Comparison of ENCODE assay signal across 8 cellular contexts in the genomic region with DNA sequence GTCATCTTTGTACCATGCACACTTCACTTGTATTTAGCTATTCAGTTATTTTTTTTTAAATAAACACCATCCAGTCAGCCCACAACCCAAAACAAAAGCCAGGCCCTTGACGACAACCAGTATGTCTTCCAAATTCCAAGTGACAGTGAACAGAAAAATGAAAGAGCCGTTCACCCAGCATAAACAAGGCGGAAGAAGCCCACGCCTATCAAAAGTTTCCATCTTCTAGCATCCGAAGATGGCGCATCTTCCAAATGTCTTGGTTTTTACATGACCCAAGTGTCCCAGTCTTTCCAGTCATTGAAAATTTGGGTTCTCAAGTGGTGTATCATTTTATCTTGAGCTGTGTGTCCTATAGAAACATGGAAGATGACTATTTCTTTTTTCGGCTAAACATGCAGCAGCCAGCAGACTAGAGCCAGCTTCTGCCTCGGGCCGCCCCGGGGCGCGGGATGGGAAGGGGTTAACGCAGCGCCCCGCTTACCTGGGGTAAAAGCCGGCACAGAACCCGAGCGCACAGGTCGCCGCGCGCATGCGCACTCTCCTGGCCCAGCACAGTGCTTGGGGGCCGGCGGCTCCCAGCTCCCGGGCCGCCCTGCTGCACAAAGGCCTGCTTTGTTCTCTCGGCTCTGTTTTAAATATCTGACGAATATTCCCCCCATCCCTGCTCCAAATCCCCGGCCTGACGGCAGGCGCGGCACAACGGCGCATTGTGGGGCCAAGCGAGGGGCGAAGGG.
DNase-seq lines count a peak whose midpoint lies in the region; ATAC-seq and FAIRE-seq lines count a peak whose summit lies in the region.

No MANE protein-coding gene starts in this region.

- no peak for FAIRE-seq in GM19239 (lab: Jason Lieb, UNC)

- H3K27ac ChIP-seq in naive thymus-derived CD4-positive, alpha-beta T cell (ENCODE audit: low read depth, low read length), result peak overlapping the region; percentile 45

- CTCF ChIA-PET in naive thymus-derived CD4-positive, alpha-beta T cell (lab: Charles Lee), result interaction anchor here (1.2 kb wide), 1 partner anchor 12 kb away, joined by 4 read pairs; no protein-coding TSS in a partner anchor

- H3K36me3 Mint-ChIP-seq in naive thymus-derived CD4-positive, alpha-beta T cell, result peaks cover 0 to 9% (median 0%) of the 10 kb centered on the region in 5 donors

- no peaks in the 10 kb centered on the region for H3K27me3 ChIP-seq in naive thymus-derived CD4-positive, alpha-beta T cell (ENCODE audit: control insufficient read depth in 2 of 2, insufficient read depth in 2 of 2, low read length in 2 of 2)

- H3K4me1 Mint-ChIP-seq in naive thymus-derived CD4-positive, alpha-beta T cell, result peaks cover 13 to 25% (median 21%) of the 10 kb centered on the region in 7 donors

- no peaks in the 10 kb centered on the region for H3K36me3 ChIP-seq in naive thymus-derived CD4-positive, alpha-beta T cell (ENCODE audit: control insufficient read depth in 2 of 3, insufficient read depth in 3 of 3, low read length in 3 of 3)

- POLR2A ChIA-PET in naive thymus-derived CD4-positive, alpha-beta T cell (lab: Charles Lee), result interaction anchor here (0.6 to 2.9 kb wide), 9 partner anchors 11 to 350 kb away, joined by 3 to 12 read pairs (median 4); a partner anchor contains a TSS

- peaks cover 0 to 10% (median 0%) of the 10 kb centered on the region in 11 donors for H3K9me3 Mint-ChIP-seq in naive thymus-derived CD4-positive, alpha-beta T cell

- peaks cover 0 to 30% (median 0%) of the 10 kb centered on the region in 5 donors for H3K27me3 Mint-ChIP-seq in naive thymus-derived CD4-positive, alpha-beta T cell

- H3K4me1 ChIP-seq in naive thymus-derived CD4-positive, alpha-beta T cell (ENCODE audit: control insufficient read depth in 2 of 2, insufficient read depth in 2 of 2, low read length in 2 of 2), result peaks cover 3 to 12% of the 10 kb centered on the region in 2 donors

- peak; percentile 74 for ATAC-seq in naive thymus-derived CD4-positive, alpha-beta T cell
- ATAC-seq in GM19023 (IDR thresholded peaks at IDR 0.05; ENCODE audit: unreplicated experiment), result no peak

- intact Hi-C loops in naive thymus-derived CD4-positive, alpha-beta T cell (cut with micrococcal nuclease), result loop anchor here in 1 of 2 donors (2.0 to 10.0 kb wide), 3 partner anchors 57 to 161 kb away; no protein-coding TSS in a partner anchor

- H3K27ac Mint-ChIP-seq in naive thymus-derived CD4-positive, alpha-beta T cell, result peak overlapping the region; percentile 38 to 94 (median 87)

- no peaks in the 10 kb centered on the region for H3K9me3 ChIP-seq in naive thymus-derived CD4-positive, alpha-beta T cell (ENCODE audit: control insufficient read depth in 2 of 3, low read length in 3 of 3)

- H3K4me3 Mint-ChIP-seq in naive thymus-derived CD4-positive, alpha-beta T cell, result peak overlapping the region; percentile 58 to 90 (median 82)

- H3K4me3 ChIP-seq in naive thymus-derived CD4-positive, alpha-beta T cell (ENCODE audit: low read length), result peak overlapping the region; percentile 50

- DNase-seq in GM19239 (ENCODE audit: insufficient read length, low spot score) (peak; percentile 52), epidermal melanocyte (ENCODE audit: insufficient read length, low spot score) (peak; percentile 72), Kasumi-1 (lab: John Stamatoyannopoulos, UW) (no peak), NCI-H82 treated with DMSO at 0.1 percent for 48 hours (lab: John Stamatoyannopoulos, UW; ENCODE audit: unreplicated experiment) (no peak)
- peak; percentile 24 to 54 for DNase-seq in activated CD8-positive, alpha-beta memory T cell treated with anti-CD3 and anti-CD28 coated beads for 1 hour (ENCODE audit: extremely low read depth in 1 of 2, low read depth in 1 of 2)
- peak; percentile 34 to 65 (median 47) for DNase-seq in naive thymus-derived CD4-positive, alpha-beta T cell
- DNase-seq in stimulated activated naive CD4-positive, alpha-beta T cell treated with Interleukin-2 at 50 U/mL for 16 hours (lab: John Stamatoyannopoulos, UW), result peak; percentile 27

Comparison
In these comparisons a context has a peak if more than half of its experiments do, and no peak if none do; other contexts are left out.
1. DNase-seq: peak in GM19239 (single experiment), activated CD8-positive, alpha-beta memory T cell treated with anti-CD3 and anti-CD28 coated beads for 1 hour (2 of 2), epidermal melanocyte (single experiment), naive thymus-derived CD4-positive, alpha-beta T cell (9 of 9) and stimulated activated naive CD4-positive, alpha-beta T cell treated with Interleukin-2 at 50 U/mL for 16 hours (single experiment); none in Kasumi-1 (0 of 2) and NCI-H82 treated with DMSO at 0.1 percent for 48 hours (single experiment).